12 cellular contexts compared by ENCODE assay signal in genomic region chr12:45633733-45634132, GRCh38.
DNase-seq lines count a peak whose midpoint lies in the region; ATAC-seq, FAIRE-seq and TF ChIP-seq lines count a peak whose summit lies in the region.
"Had no signal": no experiment of that assay in that cellular context is flagged by ENCODE, and none has a peak within 500 bp of the region (broad histone marks: within the 10 kb centered on the region; RNA-seq: fewer than 3 reads in every experiment).

No MANE protein-coding gene starts in this region.

- no peak for DNase-seq in GM12892 (ENCODE audit: insufficient read length)
- DNase-seq in left lobe of liver (ENCODE audit: low spot score): no peak
- DNase-seq in neuronal stem cell (ENCODE audit: low spot score): no peak
- DNase-seq in globus pallidus (ENCODE audit: low spot score): no peak
- no peak for DNase-seq in activated CD4-positive, alpha-beta T cell treated with anti-CD3 and anti-CD28 coated beads, Interleukin-2, amount 50 U/mL, for 1 hour
- DNase-seq: Calu3; CD8-positive, alpha-beta T cell; DMS79 treated with DMSO at 0.1 percent for 48 hours; GF-D8 had no signal

- peaks cover 13% of the 10 kb centered on the region for H4K20me1 ChIP-seq in OCI-LY3 (ENCODE audit: insufficient read depth, low read length)
- H4K20me1 ChIP-seq: BLaER1 treated with 17β-estradiol and CSF1 and Interleukin-3, amounts not matched to agents 10 nM and 100 nM had no signal

- no peaks in the 10 kb centered on the region for H3K79me1 ChIP-seq in neuronal stem cell (ENCODE audit: low read depth, low read length)

- no peak overlapping the region for H2BK5ac ChIP-seq in neuronal stem cell (ENCODE audit: low read length)

- no peak overlapping the region for H4K8ac ChIP-seq in neuronal stem cell (ENCODE audit: low read depth, low read length)

- peak; percentile 67 for FAIRE-seq in GM12892 (lab: Jason Lieb, UNC)

- H3K4ac ChIP-seq in neuronal stem cell (ENCODE audit: low read length): no peak overlapping the region

- H2BK15ac ChIP-seq in neuronal stem cell (ENCODE audit: low read length): no peak overlapping the region

- H3K27me3 ChIP-seq in OCI-LY3 (ENCODE audit: low read depth, low read length): peaks cover 72% of the 10 kb centered on the region
- H3K27me3 ChIP-seq in neuronal stem cell (ENCODE audit: control insufficient read depth in 3 of 3, insufficient read depth in 3 of 3, low read depth in 1 of 3, low read length in 3 of 3): peaks cover 0 to 6% (median 0%) of the 10 kb centered on the region in 3 experiments
- H3K27me3 ChIP-seq: BLaER1 treated with 17β-estradiol and CSF1 and Interleukin-3, amounts not matched to agents 10 nM and 100 nM had no signal

- H3K36me3 ChIP-seq in OCI-LY3 (replicated peaks; ENCODE audit: low read depth, low read length) (no peaks in the 10 kb centered on the region), neuronal stem cell (replicated peaks in 1 of 2; ENCODE audit: control insufficient read depth in 2 of 2, insufficient read depth in 2 of 2, low read length in 2 of 2) (no peaks in the 10 kb centered on the region)
- H3K36me3 ChIP-seq: BLaER1 treated with 17β-estradiol and CSF1 and Interleukin-3, amounts not matched to agents 10 nM and 100 nM; HAP-1 had no signal

- no peaks in the 10 kb centered on the region for H3K79me2 ChIP-seq in OCI-LY3 (ENCODE audit: low read length)

- H3K4me3 ChIP-seq in OCI-LY3 (ENCODE audit: low read length): peak overlapping the region; percentile 61; the same call in 1 of the 2 replicates
- no peak overlapping the region for H3K4me3 ChIP-seq in neuronal stem cell (ENCODE audit: low read length in 2 of 2)
- H3K4me3 ChIP-seq: BLaER1 treated with 17β-estradiol and CSF1 and Interleukin-3, amounts not matched to agents 10 nM and 100 nM; HAP-1 had no signal

- H2BK120ac ChIP-seq in neuronal stem cell (ENCODE audit: low read depth, low read length): no peak overlapping the region

- H2BK12ac ChIP-seq in neuronal stem cell (ENCODE audit: low read length): no peak overlapping the region

- peak overlapping the region; percentile 74 for H3K4me2 ChIP-seq in OCI-LY3 (ENCODE audit: low read length)
- no peak overlapping the region for H3K4me2 ChIP-seq in neuronal stem cell (ENCODE audit: insufficient read depth, low read length, poor library complexity, severe bottlenecking)
- H3K4me2 ChIP-seq: BLaER1 treated with 17β-estradiol and CSF1 and Interleukin-3, amounts not matched to agents 10 nM and 100 nM had no signal

- no peak for TF ChIP-seq POLR2A in GM12892 (IDR thresholded peaks at IDR 0.05; ENCODE audit: low read depth, low read length)

- no peak overlapping the region for H2AK5ac ChIP-seq in neuronal stem cell (ENCODE audit: low read depth, low read length)

- H3K9me3 ChIP-seq in OCI-LY3 (ENCODE audit: insufficient read depth, low read length) (no peaks in the 10 kb centered on the region), neuronal stem cell (replicated peaks in 1 of 2; ENCODE audit: control insufficient read depth in 2 of 2, insufficient read depth in 1 of 2, low read depth in 1 of 2, low read length in 2 of 2) (no peaks in the 10 kb centered on the region)
- H3K9me3 ChIP-seq: BLaER1 treated with 17β-estradiol and CSF1 and Interleukin-3, amounts not matched to agents 10 nM and 100 nM; HAP-1 had no signal

- H3K9ac ChIP-seq in OCI-LY3 (ENCODE audit: low read length) (no peak overlapping the region), neuronal stem cell (ENCODE audit: low read depth, low read length, poor library complexity) (no peak overlapping the region)
- H3K9ac ChIP-seq: BLaER1 treated with 17β-estradiol and CSF1 and Interleukin-3, amounts not matched to agents 10 nM and 100 nM had no signal

- H3K4me1 ChIP-seq in OCI-LY3 (ENCODE audit: low read length): peaks cover 39% of the 10 kb centered on the region
- peaks cover 2 to 4% of the 10 kb centered on the region in 2 donors for H3K4me1 ChIP-seq in neuronal stem cell (ENCODE audit: control insufficient read depth in 2 of 2, insufficient read depth in 1 of 2, low read depth in 1 of 2, low read length in 2 of 2)

- H3K27ac ChIP-seq in OCI-LY3 (ENCODE audit: low read length) (no peak overlapping the region), neuronal stem cell (replicated peaks; ENCODE audit: low read length) (no peak overlapping the region)
- H3K27ac ChIP-seq: BLaER1 treated with 17β-estradiol and CSF1 and Interleukin-3, amounts not matched to agents 10 nM and 100 nM had no signal

- H3K18ac ChIP-seq in neuronal stem cell (ENCODE audit: low read length): no peak overlapping the region

- no peak overlapping the region for H2AFZ ChIP-seq in OCI-LY3 (ENCODE audit: low read depth, low read length)
- H2AFZ ChIP-seq in neuronal stem cell (ENCODE audit: low read length): peak overlapping the region; percentile 10

- no peak for TF ChIP-seq CTCF in OCI-LY3 (IDR thresholded peaks at IDR 0.05; ENCODE audit: low read depth, low read length)

- H3K23ac ChIP-seq in neuronal stem cell (ENCODE audit: low read depth, low read length, poor library complexity): no peak overlapping the region

- no peak overlapping the region for H3K14ac ChIP-seq in neuronal stem cell (ENCODE audit: low read length)

- WGBS in neuronal stem cell (ENCODE audit: extremely low coverage in 2 of 2, insufficient read length in 2 of 2, insufficient replicate concordance in 1 of 2), 2 donors: no CpG with 5 or more reads among the region's 1 CpG

- ATAC-seq in left lobe of liver: peak; percentile 62
- ATAC-seq: CD8-positive, alpha-beta T cell had no signal

- H4K91ac ChIP-seq in neuronal stem cell (ENCODE audit: low read depth, low read length, poor library complexity): no peak overlapping the region
